In the genomic region with DNA sequence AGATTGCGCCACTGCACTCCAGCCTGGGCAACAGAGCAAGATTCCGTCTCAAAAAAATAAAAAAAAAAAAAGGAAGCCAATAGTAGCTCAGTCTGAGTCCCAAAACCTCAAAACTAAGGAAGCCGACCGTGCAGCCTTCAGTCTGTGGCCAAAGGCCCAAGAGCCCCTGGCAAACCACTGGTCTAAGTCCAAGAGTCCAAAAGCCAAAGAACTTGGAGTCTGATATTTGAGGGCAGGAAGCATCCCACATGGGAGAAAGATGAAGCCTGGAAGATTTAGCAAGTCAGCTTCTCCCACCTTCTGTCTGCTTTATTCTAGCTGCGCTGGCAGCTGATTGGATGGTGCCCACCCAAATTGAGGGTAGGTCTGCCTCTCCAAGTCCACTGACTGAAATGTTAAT, we compare ENCODE assay signal across 8 cellular contexts. TPM values are rescaled to one million over a fixed set of nuclear protein-coding genes. Genes with fewer than 3 reads are reported as not detected.
"Had no signal": no experiment of that assay in that cellular context is flagged by ENCODE, and none has a peak within 500 bp of the region (broad histone marks: within the 10 kb centered on the region; RNA-seq: fewer than 3 reads in every experiment).

No MANE protein-coding gene starts in this region.

RNA-seq across cellular contexts. Expression of a gene that starts 4.0 kb away (rescaled TPM):
- total RNA-seq: M059J, NCI-H460, OCI-LY7, PC-9, Right ventricle myocardium inferior, RPMI7951, SJCRH30, SK-MEL-5 had no signal
